8 cellular contexts compared by ENCODE assay signal in the genomic region with DNA sequence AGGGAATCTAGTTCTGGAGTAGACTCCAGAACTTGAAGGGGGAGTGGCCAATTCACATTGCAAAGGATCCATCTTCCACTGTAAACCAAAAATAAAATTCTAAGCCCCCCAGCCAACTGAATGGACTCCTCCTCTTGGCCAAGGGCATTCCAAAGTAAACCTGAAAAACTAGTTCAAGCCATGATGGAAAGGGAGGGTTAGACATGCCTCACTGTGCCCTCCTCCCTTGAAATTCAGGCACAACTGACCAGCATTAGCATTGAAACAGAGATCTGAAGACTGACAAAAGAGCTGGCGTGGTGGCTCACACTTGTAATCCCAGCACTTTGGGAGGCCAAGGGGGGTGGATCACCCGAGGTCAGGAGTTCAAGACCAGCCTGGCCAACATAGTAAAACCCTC. TPM values are rescaled to one million over a fixed set of nuclear protein-coding genes. Genes with fewer than 3 reads are reported as not detected.
"Had no signal": no experiment of that assay in that cellular context is flagged by ENCODE, and none has a peak within 500 bp of the region (broad histone marks: within the 10 kb centered on the region; RNA-seq: fewer than 3 reads in every experiment).

No MANE protein-coding gene starts in this region.

RNA-seq across cellular contexts. Expression of a gene that starts 19.5 kb away (rescaled TPM):
- total RNA-seq: thoracic aorta had no signal

RNA-seq across cellular contexts. Expression of a gene that starts 35.6 kb away (rescaled TPM):
- total RNA-seq: stomach, suprapubic skin, temporal lobe, thoracic aorta, thyroid gland, transverse colon, urinary bladder, vagina had no signal
